In genomic region chr10:109114578-109114977, GRCh38 we compare ENCODE assay signal across 20 cellular contexts.
DNase-seq lines count a peak whose midpoint lies in the region; ATAC-seq and TF ChIP-seq lines count a peak whose summit lies in the region.
"Had no signal": no experiment of that assay in that cellular context is flagged by ENCODE, and none has a peak within 500 bp of the region (broad histone marks: within the 10 kb centered on the region; RNA-seq: fewer than 3 reads in every experiment).

No MANE protein-coding gene starts in this region.

- no peak overlapping the region for H3K9ac ChIP-seq in GM23248
- no peak overlapping the region for H3K9ac ChIP-seq in mesenchymal stem cell (ENCODE audit: low read length)
- H3K9ac ChIP-seq: KMS-11 had no signal

- no peaks in the 10 kb centered on the region for H3K4me1 ChIP-seq in GM23248 (ENCODE audit: insufficient read depth)
- no peaks in the 10 kb centered on the region for H3K4me1 ChIP-seq in lower lobe of right lung
- H3K4me1 ChIP-seq in mesenchymal stem cell (ENCODE audit: control insufficient read depth, insufficient read depth, low read depth, low read length) = no peaks in the 10 kb centered on the region

- ATAC-seq in GM21529 (IDR thresholded peaks at IDR 0.05; ENCODE audit: unreplicated experiment) (no peak), lower lobe of right lung (no peak), GM21723 (IDR thresholded peaks at IDR 0.05; ENCODE audit: unreplicated experiment) (no peak)

- DNase-seq in AG08395 (ENCODE audit: low spot score) (peak; percentile 5), EL (peak; percentile 7), GM23248 (peak; percentile 8), fibroblast of villous mesenchyme (ENCODE audit: low read depth) (peak; percentile 12), lower lobe of right lung (no peak), mesenchymal stem cell (no peak)
- DNase-seq: 8988T; C1 segment of cervical spinal cord; CD4-positive, CD25-positive, alpha-beta regulatory T cell; CD8-positive, alpha-beta memory T cell; COR-L47; DMS 273 treated with DMSO at 0.1 percent for 48 hours; DMS53; DND-41; GDM1; H9 had no signal

- H4K91ac ChIP-seq in mesenchymal stem cell (ENCODE audit: low read length) = no peak overlapping the region

- H2BK15ac ChIP-seq in mesenchymal stem cell (ENCODE audit: low read depth, poor library complexity, severe bottlenecking) = no peak overlapping the region

- no peaks in the 10 kb centered on the region for H3K27me3 ChIP-seq in GM23248 (replicated peaks; ENCODE audit: insufficient read depth)
- H3K27me3 ChIP-seq in lower lobe of right lung (ENCODE audit: low read depth) = no peaks in the 10 kb centered on the region
- no peaks in the 10 kb centered on the region for H3K27me3 ChIP-seq in mesenchymal stem cell (ENCODE audit: control insufficient read depth in 1 of 2, insufficient read depth in 1 of 2, low read length in 2 of 2)

- WGBS in GM23248 (ENCODE audit: low coverage in 1 of 2, low lambda C conversion rate in 2 of 2, missing lambda C conversion rate in 2 of 2), 2 experiments = 15 to 21% methylated on average over 2 of the region's 2 CpGs
- WGBS in mesenchymal stem cell = 100% methylated on average over 2 of the region's 2 CpGs

- no peak overlapping the region for H3K27ac ChIP-seq in GM23248
- H3K27ac ChIP-seq in lower lobe of right lung = no peak overlapping the region
- H3K27ac ChIP-seq in mesenchymal stem cell (ENCODE audit: low read length, poor library complexity, severe bottlenecking) = no peak overlapping the region
- H3K27ac ChIP-seq: HL-60, KMS-11 had no signal

- no peaks in the 10 kb centered on the region for H3K79me2 ChIP-seq in GM23248 (ENCODE audit: insufficient read depth)

- H2AFZ ChIP-seq in GM23248 (no peak overlapping the region), mesenchymal stem cell (ENCODE audit: low read depth, low read length) (no peak overlapping the region)

- no peak overlapping the region for H3K23ac ChIP-seq in mesenchymal stem cell (ENCODE audit: low read length in 2 of 2)

- in situ Hi-C loops in GM23248 (cut with MboI) = no loop called here

- H2AK5ac ChIP-seq in mesenchymal stem cell (ENCODE audit: low read length, severe bottlenecking) = no peak overlapping the region

- no peaks in the 10 kb centered on the region for H3K9me2 ChIP-seq in GM23248 (ENCODE audit: insufficient read depth)

- no peak overlapping the region for H3K18ac ChIP-seq in mesenchymal stem cell (ENCODE audit: low read depth in 1 of 2, low read length in 2 of 2)

- H4K20me1 ChIP-seq in GM23248 (ENCODE audit: insufficient read depth) = no peaks in the 10 kb centered on the region

- no peak overlapping the region for H2BK5ac ChIP-seq in mesenchymal stem cell (ENCODE audit: low read depth, low read length, poor library complexity, severe bottlenecking)

- H2BK12ac ChIP-seq in mesenchymal stem cell (ENCODE audit: low read length in 2 of 2) = no peak overlapping the region

- H3K9me3 ChIP-seq in GM23248 (ENCODE audit: low read depth) (no peaks in the 10 kb centered on the region), lower lobe of right lung (peaks cover 7% of the 10 kb centered on the region), mesenchymal stem cell (ENCODE audit: control insufficient read depth, low read length) (peaks cover 21% of the 10 kb centered on the region)

- no peak overlapping the region for H3K4me2 ChIP-seq in GM23248 (ENCODE audit: unreplicated experiment)
- H3K4me2 ChIP-seq in mesenchymal stem cell (ENCODE audit: low read length, poor library complexity, severe bottlenecking) = no peak overlapping the region
- H3K4me2 ChIP-seq: KMS-11 had no signal

- no peaks in the 10 kb centered on the region for H3K36me3 ChIP-seq in GM23248 (ENCODE audit: low read depth)
- H3K36me3 ChIP-seq in lower lobe of right lung = no peaks in the 10 kb centered on the region
- no peaks in the 10 kb centered on the region for H3K36me3 ChIP-seq in mesenchymal stem cell (ENCODE audit: control insufficient read depth in 1 of 2, insufficient read depth in 2 of 2, low read depth in 1 of 2, low read length in 2 of 2)

- H2BK120ac ChIP-seq in mesenchymal stem cell (ENCODE audit: low read depth, low read length) = no peak overlapping the region

- TF ChIP-seq CTCF in fibroblast of villous mesenchyme (IDR thresholded peaks at IDR 0.05; ENCODE audit: insufficient read depth, low read depth, low read length) (no peak), lower lobe of right lung (IDR thresholded peaks at IDR 0.05) (no peak)

- H3K14ac ChIP-seq in mesenchymal stem cell (ENCODE audit: low read length in 2 of 2) = no peak overlapping the region

- no peak overlapping the region for H3K4me3 ChIP-seq in GM23248
- no peak overlapping the region for H3K4me3 ChIP-seq in fibroblast of villous mesenchyme (ENCODE audit: low read depth, low read length)
- H3K4me3 ChIP-seq in lower lobe of right lung = no peak overlapping the region
- H3K4me3 ChIP-seq in mesenchymal stem cell (ENCODE audit: insufficient read depth in 1 of 2, low read depth in 1 of 2, low read length in 2 of 2) = no peak overlapping the region

- H3F3A ChIP-seq in GM23248 (ENCODE audit: insufficient read depth) = no peaks in the 10 kb centered on the region

- no peak overlapping the region for H4K8ac ChIP-seq in mesenchymal stem cell (ENCODE audit: low read length)

- intact Hi-C loops in lower lobe of right lung (cut with DNase I) = no loop called here

- no peaks in the 10 kb centered on the region for H3K79me1 ChIP-seq in mesenchymal stem cell (replicated peaks; ENCODE audit: low read length, poor library complexity, severe bottlenecking)

- H3K4ac ChIP-seq in mesenchymal stem cell (ENCODE audit: low read depth in 1 of 2, low read length in 2 of 2) = no peak overlapping the region

Comparison
In these comparisons a context has a peak if more than half of its experiments do, and no peak if none do; other contexts are left out.
1. DNase-seq: peak in AG08395 (single experiment), EL (single experiment), GM23248 (single experiment) and fibroblast of villous mesenchyme (single experiment); none in lower lobe of right lung (single experiment) and mesenchymal stem cell (single experiment).